ENCODE assay signal across 18 cellular contexts in the genomic region with DNA sequence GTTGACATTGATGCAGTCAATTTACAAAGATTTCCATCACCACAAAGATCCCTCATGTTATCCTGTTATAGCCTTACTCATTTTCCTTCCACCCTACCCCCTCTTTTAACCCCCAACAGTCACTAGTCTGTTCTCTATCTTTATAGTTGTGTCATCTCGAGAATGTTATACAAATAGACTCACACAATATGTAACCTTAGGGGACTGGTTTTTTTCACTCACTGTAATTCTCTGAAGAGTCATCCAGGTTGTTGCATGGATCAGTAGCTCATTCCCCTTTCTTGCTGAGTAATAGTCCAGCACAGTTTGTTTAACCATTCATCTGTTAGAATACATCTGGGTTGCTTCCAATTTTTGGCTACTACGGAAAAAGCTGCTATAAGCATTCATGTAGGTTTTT.
"Had no signal": no experiment of that assay in that cellular context is flagged by ENCODE, and none has a peak within 500 bp of the region (broad histone marks: within the 10 kb centered on the region; RNA-seq: fewer than 3 reads in every experiment).

No MANE protein-coding gene starts in this region.

- DNase-seq: Kasumi-1, MM.1S, NCI-H1092 treated with DMSO at 0.1 percent for 48 hours, NCI-H1436, NCI-H1694, NCI-H187 treated with DMSO at 0.1 percent for 48 hours, NCI-H2029 treated with DMSO at 0.1 percent for 48 hours, NCI-H2171 treated with DMSO at 0.1 percent for 48 hours, NCI-H345, NCI-H510A, NCI-H524 treated with DMSO at 0.1 percent for 48 hours, NCI-H69, NCI-H774, SHP77 treated with DMSO at 0.1 percent for 48 hours, SJCRH30, T-helper 1 cell had no signal

- FAIRE-seq: HepG2, K562 had no signal
